19 cellular contexts compared by ENCODE assay signal in the genomic region with DNA sequence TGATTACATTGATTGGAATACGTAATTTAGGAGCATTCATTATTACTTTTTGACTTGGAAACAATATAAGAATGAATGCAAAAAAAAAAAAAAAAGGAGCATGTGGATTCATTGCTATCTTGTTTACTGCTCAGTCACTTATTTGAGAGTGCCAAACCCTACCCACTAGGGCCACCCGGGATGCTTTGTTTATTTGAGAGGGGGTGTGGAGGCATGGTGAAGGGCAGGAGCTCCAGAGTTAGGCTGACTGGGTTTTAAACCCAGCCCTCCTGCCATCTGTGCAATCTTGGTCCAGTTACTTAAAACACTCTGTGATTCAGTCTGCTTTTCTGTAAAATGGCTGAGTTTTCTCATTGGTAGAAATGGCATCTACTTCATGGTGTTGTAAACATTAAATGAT.
"Had no signal": no experiment of that assay in that cellular context is flagged by ENCODE, and none has a peak within 500 bp of the region (broad histone marks: within the 10 kb centered on the region; RNA-seq: fewer than 3 reads in every experiment).

No MANE protein-coding gene starts in this region.

- H3K9me3 ChIP-seq: heart left ventricle, right atrium auricular region, stomach, thoracic aorta had no signal

- H3K36me3 ChIP-seq: heart left ventricle, right atrium auricular region, stomach, thoracic aorta had no signal

- H3K27me3 Mint-ChIP-seq: naive B cell had no signal

- DNase-seq: effector CD8-positive, alpha-beta T cell; heart left ventricle; hippocampal formation; left colon; left ventricle myocardium superior; mesendoderm; naive B cell; nephron progenitor cell; posterior cingulate gyrus; small intestine; stimulated activated CD4-positive, alpha-beta T cell treated with anti-CD3 and anti-CD28 coated beads, Interleukin-12 subunit alpha, Interleukin-12 subunit beta, amount 100 ng/mL, for 4 hours; stimulated activated naive CD4-positive, alpha-beta T cell; stomach; substantia nigra; trophoblast cell had no signal

- H3K27ac ChIP-seq: coronary artery, right atrium auricular region, stomach, thoracic aorta had no signal

- H3K4me3 ChIP-seq: coronary artery, heart left ventricle, lung, right atrium auricular region, stomach, thoracic aorta had no signal

- H3K4me3 Mint-ChIP-seq: naive B cell, nephron progenitor cell had no signal

- H3K27ac Mint-ChIP-seq: nephron progenitor cell had no signal

- ATAC-seq: heart left ventricle, left colon, left ventricle myocardium superior had no signal

- H3K27me3 ChIP-seq: heart left ventricle, right atrium auricular region, stomach had no signal
